In the genomic region with DNA sequence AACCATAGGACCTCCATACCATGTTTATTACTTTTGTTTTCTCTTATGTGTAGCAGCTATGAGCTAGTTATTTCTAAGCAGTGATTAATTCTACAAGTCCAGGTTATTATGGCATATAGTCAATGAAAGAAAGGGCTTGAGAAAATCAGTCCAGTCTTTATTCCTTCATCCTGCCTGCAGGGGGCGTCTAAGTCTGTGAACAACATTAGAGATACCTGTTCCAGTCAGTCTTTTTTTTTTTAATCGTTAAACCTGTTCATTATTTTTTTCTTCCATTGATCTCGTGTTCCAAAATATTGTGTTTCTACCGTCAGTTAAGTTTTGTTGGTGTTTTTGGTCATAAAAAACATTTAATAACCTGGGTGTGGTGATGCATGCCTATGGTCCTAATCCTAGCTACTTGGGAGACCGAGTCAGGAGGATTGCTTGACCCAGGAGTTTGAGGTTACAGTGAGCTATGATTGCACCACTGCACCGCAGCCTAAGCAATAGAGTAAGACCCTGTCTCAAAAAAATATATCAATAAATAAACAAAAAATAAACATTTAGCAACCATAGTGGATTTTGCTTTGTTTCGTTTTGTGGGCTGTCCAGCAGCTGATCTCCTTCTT, we compare ENCODE assay signal across 8 cellular contexts. TPM values are rescaled to one million over a fixed set of nuclear protein-coding genes. Genes with fewer than 3 reads are reported as not detected.
A peak's percentile ranks its signal among the peaks of the same experiment; 100 is the strongest.
DNase-seq lines count a peak whose midpoint lies in the region; ATAC-seq and TF ChIP-seq lines count a peak whose summit lies in the region.

No MANE protein-coding gene starts in this region.

- H3K36me3 Mint-ChIP-seq in natural killer cell = no peaks in the 10 kb centered on the region

- H3K27ac ChIP-seq in effector memory CD4-positive, alpha-beta T cell (ENCODE audit: insufficient read depth, low read length, poor library complexity, severe bottlenecking) = no peak overlapping the region

- no peaks in the 10 kb centered on the region for H3K4me1 ChIP-seq in effector memory CD4-positive, alpha-beta T cell (ENCODE audit: control insufficient read depth, insufficient read depth, low read length, poor library complexity, severe bottlenecking)

- no peaks in the 10 kb centered on the region for H3K9me3 ChIP-seq in effector memory CD4-positive, alpha-beta T cell (ENCODE audit: control insufficient read depth, low read length)

- H3K36me3 ChIP-seq in effector memory CD4-positive, alpha-beta T cell (ENCODE audit: control insufficient read depth, insufficient read depth, low read length) = no peaks in the 10 kb centered on the region

- H3K4me3 ChIP-seq in effector memory CD4-positive, alpha-beta T cell (ENCODE audit: insufficient read depth, low read depth, low read length, poor library complexity, severe bottlenecking) = no peak overlapping the region

- H3K4me3 Mint-ChIP-seq in natural killer cell = no peak overlapping the region

- no peak overlapping the region for H3K27ac Mint-ChIP-seq in natural killer cell

- no peaks in the 10 kb centered on the region for H3K9me3 Mint-ChIP-seq in natural killer cell

- DNase-seq in Ammon's horn (ENCODE audit: low spot score) (peak; percentile 41), HCEC 1CT (peak; percentile 19), NCI-H510A treated with DMSO at 0.1 percent for 48 hours (lab: John Stamatoyannopoulos, UW) (peak; percentile 69), natural killer cell (peak; percentile 50)
- DNase-seq in activated CD4-positive, alpha-beta T cell treated with anti-CD3 and anti-CD28 coated beads, Interleukin-2, amount 50 U/mL, for 48 hours = peak; percentile 77 to 86
- peak; percentile 50 to 75 (median 59) for DNase-seq in effector memory CD4-positive, alpha-beta T cell
- peak; percentile 87 for DNase-seq in stimulated activated naive CD8-positive, alpha-beta T cell treated with anti-CD3 and anti-CD28 coated beads, Interleukin-15, Interleukin-2, amounts not matched to agents 100 U/mL and 50 U/mL, for 24 hours

- intact Hi-C loops in natural killer cell (cut with micrococcal nuclease) = loop anchor here (1.0 to 5.0 kb wide), 2 partner anchors 330 to 397 kb away; a partner anchor contains a TSS

- TF ChIP-seq CTCF in natural killer cell (IDR thresholded peaks at IDR 0.05) = peak; percentile 94

- peaks cover 6 to 11% of the 10 kb centered on the region in 2 donors for H3K4me1 Mint-ChIP-seq in natural killer cell

- no peaks in the 10 kb centered on the region for H3K27me3 ChIP-seq in effector memory CD4-positive, alpha-beta T cell (replicated peaks; ENCODE audit: control insufficient read depth, insufficient read depth, low read length, poor library complexity, severe bottlenecking)

- H3K27me3 Mint-ChIP-seq in natural killer cell (ENCODE audit: low read depth in 2 of 2) = no peaks in the 10 kb centered on the region

- ATAC-seq in natural killer cell (peak in 2 of 3 donors; percentile 64 to 79), HG03135 (IDR thresholded peaks at IDR 0.05; ENCODE audit: unreplicated experiment) (no peak)
- ATAC-seq in stimulated activated naive CD8-positive, alpha-beta T cell treated with anti-CD3 and anti-CD28 coated beads, Interleukin-15, Interleukin-2, amounts not matched to agents 100 U/mL and 50 U/mL, for 24 hours = no peak

RNA-seq across cellular contexts. Expression of a gene that starts 29.4 kb away (rescaled TPM):
- 10 to 100 TPM; 30.4 to 93.4 (median 60.8) TPM for total RNA-seq in natural killer cell

RNA-seq across cellular contexts. Expression of a gene that starts 57.3 kb away (rescaled TPM):
- under 1 TPM in 2 of 3 donors, not detected in 1; 0.05 to 0.14 TPM for total RNA-seq in natural killer cell

Comparison
In these comparisons a context has a peak if more than half of its experiments do, and no peak if none do; other contexts are left out.
1. DNase-seq: peak in every context shown above with its lines; median percentile 87 in stimulated activated naive CD8-positive, alpha-beta T cell treated with anti-CD3 and anti-CD28 coated beads, Interleukin-15, Interleukin-2, amounts not matched to agents 100 U/mL and 50 U/mL, for 24 hours; 82 in activated CD4-positive, alpha-beta T cell treated with anti-CD3 and anti-CD28 coated beads, Interleukin-2, amount 50 U/mL, for 48 hours; 69 in NCI-H510A treated with DMSO at 0.1 percent for 48 hours; 59 in effector memory CD4-positive, alpha-beta T cell; 50 in natural killer cell; 41 in Ammon's horn; 19 in HCEC 1CT.
2. ATAC-seq: peak in natural killer cell (2 of 3); none in stimulated activated naive CD8-positive, alpha-beta T cell treated with anti-CD3 and anti-CD28 coated beads, Interleukin-15, Interleukin-2, amounts not matched to agents 100 U/mL and 50 U/mL, for 24 hours (single experiment) and HG03135 (single experiment).